18 cellular contexts compared by ENCODE assay signal in the genomic region with DNA sequence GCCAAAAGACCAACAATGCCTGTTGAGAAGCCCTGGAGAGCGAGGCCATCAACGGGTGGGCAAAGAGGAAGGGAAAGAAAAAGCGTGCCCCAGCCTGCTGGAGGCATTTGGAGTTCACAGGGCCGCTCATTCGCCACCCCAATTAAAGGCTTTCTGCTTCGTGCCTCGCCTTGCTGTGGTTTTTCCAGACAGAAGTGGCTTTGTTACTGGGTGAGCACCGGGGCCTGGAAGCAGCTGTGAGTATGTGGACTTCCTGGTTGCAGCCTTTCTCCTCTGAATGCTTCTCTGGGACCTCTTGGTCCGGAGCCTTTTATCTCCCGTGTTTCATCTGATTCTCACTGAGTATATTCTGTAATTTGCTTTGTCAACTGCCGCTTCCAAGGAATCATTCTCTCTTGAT.
DNase-seq lines count a peak whose midpoint lies in the region; ATAC-seq lines count a peak whose summit lies in the region.
"Had no signal": no experiment of that assay in that cellular context is flagged by ENCODE, and none has a peak within 500 bp of the region (broad histone marks: within the 10 kb centered on the region; RNA-seq: fewer than 3 reads in every experiment).

No MANE protein-coding gene starts in this region.

- peaks cover 15% of the 10 kb centered on the region for H3K4me1 ChIP-seq in BLaER1
- H3K4me1 ChIP-seq: gastroesophageal sphincter, upper lobe of left lung had no signal

- no peaks in the 10 kb centered on the region for H3K36me3 ChIP-seq in BLaER1
- H3K36me3 ChIP-seq: gastroesophageal sphincter, upper lobe of left lung had no signal

- H3K9me3 ChIP-seq in BLaER1: no peaks in the 10 kb centered on the region; the same call in 1 of the 2 replicates
- H3K9me3 ChIP-seq: gastroesophageal sphincter, upper lobe of left lung had no signal

- DNase-seq in HuH-7 (ENCODE audit: low spot score): peak; percentile 42
- peak; percentile 65 for DNase-seq in RPMI7951 (ENCODE audit: low read depth)
- peak; percentile 93 for DNase-seq in islet precursor cell
- DNase-seq in SHP77 treated with DMSO at 0.1 percent for 48 hours (lab: John Stamatoyannopoulos, UW): no peak
- DNase-seq: activated CD4-positive, alpha-beta memory T cell treated with anti-CD3 and anti-CD28 coated beads, Interleukin-2, amount 10 ng/mL, durations not matched to agents 7 days and 5 days; cerebellar nuclear complex; DMS 273 treated with DMSO at 0.1 percent for 48 hours; NCI-H1436; NCI-H510A; occipital lobe; stimulated activated naive CD4-positive, alpha-beta T cell treated with Interleukin-2 at 50 U/mL for 16 hours; upper lobe of left lung had no signal

- H3K27ac ChIP-seq in BLaER1: peak overlapping the region; percentile 44; the same call in 1 of the 2 replicates
- H3K27ac ChIP-seq: gastroesophageal sphincter, upper lobe of left lung had no signal

- no peak overlapping the region for H3K4me3 ChIP-seq in BLaER1
- H3K4me3 ChIP-seq: gastroesophageal sphincter, skin epidermis, upper lobe of left lung had no signal

- no peaks in the 10 kb centered on the region for H4K20me1 ChIP-seq in BLaER1

- ATAC-seq in HG02840 (IDR thresholded peaks at IDR 0.05; ENCODE audit: low FRiP score, unreplicated experiment) (no peak), GM18861 (IDR thresholded peaks at IDR 0.05; ENCODE audit: unreplicated experiment) (no peak), HG03039 (IDR thresholded peaks at IDR 0.05; ENCODE audit: unreplicated experiment) (no peak)
- ATAC-seq: gastroesophageal sphincter had no signal

- H3K4me2 ChIP-seq in BLaER1: peak overlapping the region; percentile 70

- H3K9ac ChIP-seq in BLaER1: no peak overlapping the region

- no peaks in the 10 kb centered on the region for H3K27me3 ChIP-seq in BLaER1
- H3K27me3 ChIP-seq: gastroesophageal sphincter, upper lobe of left lung had no signal
